ENCODE assay signal across 27 cellular contexts in genomic region chr4:121679267-121679666, GRCh38.
"Had no signal": no experiment of that assay in that cellular context is flagged by ENCODE, and none has a peak within 500 bp of the region (broad histone marks: within the 10 kb centered on the region; RNA-seq: fewer than 3 reads in every experiment).

No MANE protein-coding gene starts in this region.

- H3K4me1 Mint-ChIP-seq: activated naive CD8-positive, alpha-beta T cell treated with anti-CD3 and anti-CD28 coated beads, Interleukin-2, amount 50 U/mL, for 24 hours; natural killer cell had no signal

- H3K36me3 Mint-ChIP-seq: natural killer cell had no signal

- H3K4me3 Mint-ChIP-seq: activated CD8-positive, alpha-beta T cell treated with anti-CD3 and anti-CD28 coated beads, Interleukin-2, amount 10 ng/mL, durations not matched to agents 7 days and 5 days; activated naive CD8-positive, alpha-beta T cell treated with anti-CD3 and anti-CD28 coated beads, Interleukin-2, amount 50 U/mL, for 24 hours; activated T-helper 1 cell treated with anti-CD3 and anti-CD28 coated beads, Interleukin-12 subunit alpha, Interleukin-12 subunit beta, Interleukin-2, Interleukin-4 antibody, amounts not matched to agents 30 ng/mL and 10 ng/mL and 1 ng/mL, durations not matched to agents 14 hours and 24 hours and 36 hours; natural killer cell; T-helper 2 cell treated with Interferon-gamma antibody and Interleukin-4, amounts not matched to agents 5 μg/mL and 100 μg/mL, for 36 hours had no signal

- H3K9me3 Mint-ChIP-seq: activated naive CD8-positive, alpha-beta T cell treated with anti-CD3 and anti-CD28 coated beads, Interleukin-2, amount 50 U/mL, for 24 hours; activated T-helper 1 cell treated with anti-CD3 and anti-CD28 coated beads, Interleukin-12 subunit alpha, Interleukin-12 subunit beta, Interleukin-2, Interleukin-4 antibody, amounts not matched to agents 30 ng/mL and 10 ng/mL and 1 ng/mL, durations not matched to agents 14 hours and 24 hours and 36 hours; natural killer cell; T-helper 2 cell treated with Interferon-gamma antibody and Interleukin-4, amounts not matched to agents 5 μg/mL and 100 μg/mL, for 36 hours had no signal

- H3K27ac Mint-ChIP-seq: activated CD8-positive, alpha-beta T cell treated with anti-CD3 and anti-CD28 coated beads, Interleukin-2, amount 10 ng/mL, durations not matched to agents 7 days and 5 days; activated naive CD8-positive, alpha-beta T cell treated with anti-CD3 and anti-CD28 coated beads, Interleukin-2, amount 50 U/mL, for 24 hours; activated T-helper 1 cell treated with anti-CD3 and anti-CD28 coated beads, Interleukin-12 subunit alpha, Interleukin-12 subunit beta, Interleukin-2, Interleukin-4 antibody, amounts not matched to agents 30 ng/mL and 10 ng/mL and 1 ng/mL, durations not matched to agents 14 hours and 24 hours and 36 hours; natural killer cell; T-helper 2 cell treated with Interferon-gamma antibody and Interleukin-4, amounts not matched to agents 5 μg/mL and 100 μg/mL, for 36 hours had no signal

- H3K27me3 ChIP-seq: brain microvascular endothelial cell, esophagus muscularis mucosa, left lung, thyroid gland, uterus had no signal

- H3K4me1 ChIP-seq: esophagus muscularis mucosa, prostate gland, thyroid gland had no signal

- DNase-seq: activated CD4-positive, alpha-beta T cell treated with anti-CD3 and anti-CD28 coated beads for 1 hour; activated CD4-positive, alpha-beta T cell treated with anti-CD3 and anti-CD28 coated beads, Interleukin-2, amount 50 U/mL, for 1 hour; activated CD8-positive, alpha-beta T cell treated with anti-CD3 and anti-CD28 coated beads, Interleukin-2, amount 10 ng/mL, durations not matched to agents 7 days and 5 days; activated gamma-delta T cell; activated naive CD4-positive, alpha-beta T cell treated with anti-CD3 and anti-CD28 coated beads, Interleukin-2, amount 50 U/mL, for 16 hours; activated naive CD8-positive, alpha-beta T cell treated with anti-CD3 and anti-CD28 coated beads, Interleukin-2, amount 50 U/mL, for 24 hours; anterior cingulate cortex; brain microvascular endothelial cell; caudate nucleus; effector memory CD4-positive, alpha-beta T cell; head of caudate nucleus; hypothalamus; islet precursor cell; left lung; midbrain; natural killer cell; right cardiac atrium; stimulated activated CD4-positive, alpha-beta T cell treated with anti-CD3 and anti-CD28 coated beads, Interleukin-4, amount 100 ng/mL, for 24 hours; stimulated activated naive CD8-positive, alpha-beta T cell treated with anti-CD3 and anti-CD28 coated beads, Interleukin-15, Interleukin-2, amounts not matched to agents 100 U/mL and 50 U/mL, for 24 hours; thyroid gland; uterus; WERI-Rb-1 had no signal

- ATAC-seq: activated CD8-positive, alpha-beta T cell treated with anti-CD3 and anti-CD28 coated beads, Interleukin-2, amount 10 ng/mL, durations not matched to agents 7 days and 5 days; activated naive CD8-positive, alpha-beta T cell treated with anti-CD3 and anti-CD28 coated beads, Interleukin-2, amount 50 U/mL, for 24 hours; left lung; natural killer cell; right cardiac atrium; stimulated activated naive CD8-positive, alpha-beta T cell treated with anti-CD3 and anti-CD28 coated beads, Interleukin-15, Interleukin-2, amounts not matched to agents 100 U/mL and 50 U/mL, for 24 hours had no signal

- H3K27ac ChIP-seq: brain microvascular endothelial cell, esophagus muscularis mucosa, left lung, prostate gland, thyroid gland, uterus, WERI-Rb-1 had no signal

- H3K9me3 ChIP-seq: esophagus muscularis mucosa, left lung, prostate gland, thyroid gland, uterus had no signal

- H3K27me3 Mint-ChIP-seq: activated naive CD8-positive, alpha-beta T cell treated with anti-CD3 and anti-CD28 coated beads, Interleukin-2, amount 50 U/mL, for 24 hours had no signal

- H3K4me3 ChIP-seq: esophagus muscularis mucosa, left lung, lung, prostate gland, thyroid gland, uterus had no signal
